Comparison of ENCODE assay signal across 1 cellular context in genomic region chr18:111292-112014, GRCh38.
TF ChIP-seq lines count a peak whose summit lies in the region.

No MANE protein-coding gene starts in this region.

TF ChIP-seq in HepG2, 621 proteins besides CTCF, POLR2A, EP300 and RAD21 (continued from another document and continues in another):
- TF ChIP-seq KDM5B (CRISPR knock-in tag; IDR thresholded peaks at IDR 0.05; ENCODE audit: borderline replicate concordance) = peak; percentile 94
- TF ChIP-seq TBP (CRISPR knock-in tag; IDR thresholded peaks at IDR 0.05) = no peak
- no peak for TF ChIP-seq HNF4G (IDR thresholded peaks at IDR 0.05; ENCODE audit: borderline replicate concordance, low read depth, low read length)
- TF ChIP-seq HNF4G (CRISPR knock-in tag; IDR thresholded peaks at IDR 0.05; ENCODE audit: borderline replicate concordance, low read depth) = no peak
- TF ChIP-seq, protein P1, sequence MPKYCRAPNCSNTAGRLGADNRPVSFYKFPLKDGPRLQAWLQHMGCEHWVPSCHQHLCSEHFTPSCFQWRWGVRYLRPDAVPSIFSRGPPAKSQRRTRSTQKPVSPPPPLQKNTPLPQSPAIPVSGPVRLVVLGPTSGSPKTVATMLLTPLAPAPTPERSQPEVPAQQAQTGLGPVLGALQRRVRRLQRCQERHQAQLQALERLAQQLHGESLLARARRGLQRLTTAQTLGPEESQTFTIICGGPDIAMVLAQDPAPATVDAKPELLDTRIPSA (CRISPR knock-in tag; IDR thresholded peaks at IDR 0.05; ENCODE audit: borderline replicate concordance) = peak; percentile 51; the same call in 1 of the 2 replicates
- TF ChIP-seq, protein P2, sequence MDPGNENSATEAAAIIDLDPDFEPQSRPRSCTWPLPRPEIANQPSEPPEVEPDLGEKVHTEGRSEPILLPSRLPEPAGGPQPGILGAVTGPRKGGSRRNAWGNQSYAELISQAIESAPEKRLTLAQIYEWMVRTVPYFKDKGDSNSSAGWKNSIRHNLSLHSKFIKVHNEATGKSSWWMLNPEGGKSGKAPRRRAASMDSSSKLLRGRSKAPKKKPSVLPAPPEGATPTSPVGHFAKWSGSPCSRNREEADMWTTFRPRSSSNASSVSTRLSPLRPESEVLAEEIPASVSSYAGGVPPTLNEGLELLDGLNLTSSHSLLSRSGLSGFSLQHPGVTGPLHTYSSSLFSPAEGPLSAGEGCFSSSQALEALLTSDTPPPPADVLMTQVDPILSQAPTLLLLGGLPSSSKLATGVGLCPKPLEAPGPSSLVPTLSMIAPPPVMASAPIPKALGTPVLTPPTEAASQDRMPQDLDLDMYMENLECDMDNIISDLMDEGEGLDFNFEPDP (CRISPR knock-in tag; conservative IDR thresholded peaks at IDR 0.05) = no peak
- TF ChIP-seq ZNF124 (CRISPR knock-in tag; IDR thresholded peaks at IDR 0.05) = no peak
- TF ChIP-seq ZNF644 (CRISPR knock-in tag; IDR thresholded peaks at IDR 0.05; ENCODE audit: low read depth) = no peak
- TF ChIP-seq NBN (conservative IDR thresholded peaks at IDR 0.05) = no peak
- TF ChIP-seq MXD4 (CRISPR knock-in tag; IDR thresholded peaks at IDR 0.05) = peak; percentile 46; the same call in 1 of the 2 replicates
- TF ChIP-seq RXRB (CRISPR knock-in tag; IDR thresholded peaks at IDR 0.05; ENCODE audit: borderline replicate concordance) = no peak
- peak; percentile 46; the same call in 1 of the 2 replicates for TF ChIP-seq ZC3H13 (CRISPR knock-in tag; IDR thresholded peaks at IDR 0.05)
- 0 out of 2 replicates have a peak, but pooled peaks have one; percentile 44 for TF ChIP-seq ZNF343 (CRISPR knock-in tag; IDR thresholded peaks at IDR 0.05)
- TF ChIP-seq TOPORS (CRISPR knock-in tag; IDR thresholded peaks at IDR 0.05) = 0 out of 2 replicates have a peak, but pooled peaks have one; percentile 23
- TF ChIP-seq, protein P3, sequence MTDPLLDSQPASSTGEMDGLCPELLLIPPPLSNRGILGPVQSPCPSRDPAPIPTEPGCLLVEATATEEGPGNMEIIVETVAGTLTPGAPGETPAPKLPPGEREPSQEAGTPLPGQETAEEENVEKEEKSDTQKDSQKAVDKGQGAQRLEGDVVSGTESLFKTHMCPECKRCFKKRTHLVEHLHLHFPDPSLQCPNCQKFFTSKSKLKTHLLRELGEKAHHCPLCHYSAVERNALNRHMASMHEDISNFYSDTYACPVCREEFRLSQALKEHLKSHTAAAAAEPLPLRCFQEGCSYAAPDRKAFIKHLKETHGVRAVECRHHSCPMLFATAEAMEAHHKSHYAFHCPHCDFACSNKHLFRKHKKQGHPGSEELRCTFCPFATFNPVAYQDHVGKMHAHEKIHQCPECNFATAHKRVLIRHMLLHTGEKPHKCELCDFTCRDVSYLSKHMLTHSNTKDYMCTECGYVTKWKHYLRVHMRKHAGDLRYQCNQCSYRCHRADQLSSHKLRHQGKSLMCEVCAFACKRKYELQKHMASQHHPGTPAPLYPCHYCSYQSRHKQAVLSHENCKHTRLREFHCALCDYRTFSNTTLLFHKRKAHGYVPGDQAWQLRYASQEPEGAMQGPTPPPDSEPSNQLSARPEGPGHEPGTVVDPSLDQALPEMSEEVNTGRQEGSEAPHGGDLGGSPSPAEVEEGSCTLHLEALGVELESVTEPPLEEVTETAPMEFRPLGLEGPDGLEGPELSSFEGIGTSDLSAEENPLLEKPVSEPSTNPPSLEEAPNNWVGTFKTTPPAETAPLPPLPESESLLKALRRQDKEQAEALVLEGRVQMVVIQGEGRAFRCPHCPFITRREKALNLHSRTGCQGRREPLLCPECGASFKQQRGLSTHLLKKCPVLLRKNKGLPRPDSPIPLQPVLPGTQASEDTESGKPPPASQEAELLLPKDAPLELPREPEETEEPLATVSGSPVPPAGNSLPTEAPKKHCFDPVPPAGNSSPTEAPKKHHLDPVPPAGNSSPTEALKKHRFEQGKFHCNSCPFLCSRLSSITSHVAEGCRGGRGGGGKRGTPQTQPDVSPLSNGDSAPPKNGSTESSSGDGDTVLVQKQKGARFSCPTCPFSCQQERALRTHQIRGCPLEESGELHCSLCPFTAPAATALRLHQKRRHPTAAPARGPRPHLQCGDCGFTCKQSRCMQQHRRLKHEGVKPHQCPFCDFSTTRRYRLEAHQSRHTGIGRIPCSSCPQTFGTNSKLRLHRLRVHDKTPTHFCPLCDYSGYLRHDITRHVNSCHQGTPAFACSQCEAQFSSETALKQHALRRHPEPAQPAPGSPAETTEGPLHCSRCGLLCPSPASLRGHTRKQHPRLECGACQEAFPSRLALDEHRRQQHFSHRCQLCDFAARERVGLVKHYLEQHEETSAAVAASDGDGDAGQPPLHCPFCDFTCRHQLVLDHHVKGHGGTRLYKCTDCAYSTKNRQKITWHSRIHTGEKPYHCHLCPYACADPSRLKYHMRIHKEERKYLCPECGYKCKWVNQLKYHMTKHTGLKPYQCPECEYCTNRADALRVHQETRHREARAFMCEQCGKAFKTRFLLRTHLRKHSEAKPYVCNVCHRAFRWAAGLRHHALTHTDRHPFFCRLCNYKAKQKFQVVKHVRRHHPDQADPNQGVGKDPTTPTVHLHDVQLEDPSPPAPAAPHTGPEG (CRISPR knock-in tag; IDR thresholded peaks at IDR 0.05) = peak; percentile 97
- peak; percentile 47; the same call in 1 of the 2 replicates for TF ChIP-seq RBFOX2 (IDR thresholded peaks at IDR 0.05; ENCODE audit: low read depth, low read length)
- TF ChIP-seq ZNF761 (CRISPR knock-in tag; conservative IDR thresholded peaks at IDR 0.05) = 0 out of 2 replicates have a peak, but pooled peaks have one; percentile 57
- TF ChIP-seq ZNF709 (CRISPR knock-in tag; IDR thresholded peaks at IDR 0.05) = peak; percentile 94
- peak; percentile 65 for TF ChIP-seq HOXD1 (CRISPR knock-in tag; IDR thresholded peaks at IDR 0.05)
- 0 out of 2 replicates have a peak, but pooled peaks have one; percentile 33 for TF ChIP-seq ZNF564 (CRISPR knock-in tag; IDR thresholded peaks at IDR 0.05)
- TF ChIP-seq ZNF558 (CRISPR knock-in tag; IDR thresholded peaks at IDR 0.05; ENCODE audit: borderline replicate concordance) = peak; percentile 94; the same call in 1 of the 2 replicates
- TF ChIP-seq, protein P4, sequence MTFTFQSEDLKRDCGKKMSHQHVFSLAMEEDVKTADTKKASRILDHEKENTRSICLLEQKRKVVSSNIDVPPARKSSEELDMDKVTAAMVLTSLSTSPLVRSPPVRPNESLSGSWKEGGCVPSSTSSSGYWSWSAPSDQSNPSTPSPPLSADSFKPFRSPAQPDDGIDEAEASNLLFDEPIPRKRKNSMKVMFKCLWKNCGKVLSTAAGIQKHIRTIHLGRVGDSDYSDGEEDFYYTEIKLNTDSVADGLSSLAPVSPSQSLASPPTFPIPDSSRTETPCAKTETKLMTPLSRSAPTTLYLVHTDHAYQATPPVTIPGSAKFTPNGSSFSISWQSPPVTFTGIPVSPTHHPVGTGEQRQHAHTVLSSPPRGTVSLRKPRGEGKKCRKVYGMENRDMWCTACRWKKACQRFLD (CRISPR knock-in tag; IDR thresholded peaks at IDR 0.05; ENCODE audit: borderline replicate concordance) = peak; percentile 45; the same call in 1 of the 2 replicates
- peak; percentile 86 for TF ChIP-seq ZNF616 (CRISPR knock-in tag; IDR thresholded peaks at IDR 0.05; ENCODE audit: low read depth)
- peak; percentile 90; the same call in 1 of the 2 replicates for TF ChIP-seq ZNF431 (CRISPR knock-in tag; IDR thresholded peaks at IDR 0.05; ENCODE audit: borderline replicate concordance, low read depth)
- TF ChIP-seq ZNF790 (CRISPR knock-in tag; IDR thresholded peaks at IDR 0.05; ENCODE audit: borderline replicate concordance) = peak; percentile 53; the same call in 1 of the 2 replicates
- TF ChIP-seq SP4 (CRISPR knock-in tag; IDR thresholded peaks at IDR 0.05) = 0 out of 2 replicates have a peak, but pooled peaks have one; percentile 23
- TF ChIP-seq MYC (CRISPR knock-in tag; IDR thresholded peaks at IDR 0.05; ENCODE audit: borderline replicate concordance) = peak; percentile 46; the same call in 1 of the 2 replicates
- no peak for TF ChIP-seq NFRKB (IDR thresholded peaks at IDR 0.05)
- TF ChIP-seq ZNF230 (CRISPR knock-in tag; IDR thresholded peaks at IDR 0.05) = peak; percentile 37; the same call in 1 of the 2 replicates
- TF ChIP-seq ZNF770 (CRISPR knock-in tag; IDR thresholded peaks at IDR 0.05) = peak; percentile 50; the same call in 1 of the 2 replicates
- TF ChIP-seq E2F5 (CRISPR knock-in tag; conservative IDR thresholded peaks at IDR 0.05) = 0 out of 2 replicates have a peak, but pooled peaks have one; percentile 60
- TF ChIP-seq ZNF318 (CRISPR knock-in tag; IDR thresholded peaks at IDR 0.05) = 0 out of 2 replicates have a peak, but pooled peaks have one; percentile 37
- no peak for TF ChIP-seq SSRP1 (CRISPR knock-in tag; IDR thresholded peaks at IDR 0.05)
- TF ChIP-seq SRY (CRISPR knock-in tag; IDR thresholded peaks at IDR 0.05) = peak; percentile 73
- no peak for TF ChIP-seq MAZ (IDR thresholded peaks at IDR 0.05; ENCODE audit: borderline replicate concordance, low read depth, low read length)
- TF ChIP-seq MAZ (CRISPR knock-in tag; IDR thresholded peaks at IDR 0.05; ENCODE audit: low read depth) = peak; percentile 51; the same call in 1 of the 2 replicates
- TF ChIP-seq ZNF547 (CRISPR knock-in tag; IDR thresholded peaks at IDR 0.05) = peak; percentile 90
